16 cellular contexts compared by ENCODE assay signal in genomic region chr2:25421746-25422431, GRCh38.
DNase-seq lines count a peak whose midpoint lies in the region; ATAC-seq and TF ChIP-seq lines count a peak whose summit lies in the region.
"Had no signal": no experiment of that assay in that cellular context is flagged by ENCODE, and none has a peak within 500 bp of the region (broad histone marks: within the 10 kb centered on the region; RNA-seq: fewer than 3 reads in every experiment).

No MANE protein-coding gene starts in this region.

- peaks cover 54 to 69% (median 55%) of the 10 kb centered on the region in 3 donors for H3K4me1 Mint-ChIP-seq in IgD-negative memory B cell
- H3K4me1 Mint-ChIP-seq in osteocyte (ENCODE audit: unreplicated experiment): no peaks in the 10 kb centered on the region
- H3K4me1 Mint-ChIP-seq in WTC11: peaks cover 13% of the 10 kb centered on the region

- H3K27ac Mint-ChIP-seq in IgD-negative memory B cell (peak overlapping the region; percentile 97 to 99 (median 98)), osteocyte (ENCODE audit: unreplicated experiment) (no peak overlapping the region), WTC11 (no peak overlapping the region)
- H3K27ac Mint-ChIP-seq: GM23338 had no signal

- H3K27ac ChIP-seq in SK-N-SH (ENCODE audit: low read depth in 2 of 2, low read length in 1 of 2): no peak overlapping the region; a peak in 1 of 4 replicates

- TF ChIP-seq EP300 in SK-N-SH (IDR thresholded peaks at IDR 0.05; ENCODE audit: borderline replicate concordance in 1 of 2, low read depth in 1 of 2, low read length in 1 of 2): no peak

- H3K9me2 ChIP-seq in SK-N-SH: no peaks in the 10 kb centered on the region

- H3K36me3 ChIP-seq in mucosa of descending colon (ENCODE audit: low read depth) (no peaks in the 10 kb centered on the region), SK-N-SH (replicated peaks in 1 of 2; ENCODE audit: control insufficient read depth in 1 of 2, insufficient read depth in 2 of 2, low read length in 1 of 2) (no peaks in the 10 kb centered on the region)
- H3K36me3 ChIP-seq: MG63 had no signal

- no peak for TF ChIP-seq RAD21 in SK-N-SH (IDR thresholded peaks at IDR 0.05; ENCODE audit: low read length)

- H3F3A ChIP-seq in SK-N-SH (replicated peaks; ENCODE audit: insufficient read depth): no peaks in the 10 kb centered on the region

- TF ChIP-seq CTCF in GM13977 (IDR thresholded peaks at IDR 0.05; ENCODE audit: extremely low read depth, insufficient read depth, missing control alignments): no peak
- TF ChIP-seq CTCF in mucosa of descending colon (IDR thresholded peaks at IDR 0.05): no peak
- TF ChIP-seq CTCF in SK-N-SH (IDR thresholded peaks at IDR 0.05): no peak
- TF ChIP-seq CTCF in osteocyte (IDR thresholded peaks at IDR 0.05): no peak
- no peak for TF ChIP-seq CTCF in WTC11 (IDR thresholded peaks at IDR 0.05)

- no peaks in the 10 kb centered on the region for H3K27me3 ChIP-seq in SK-N-SH (ENCODE audit: insufficient read depth)
- H3K27me3 ChIP-seq: MG63 had no signal

- H3K4me3 Mint-ChIP-seq in IgD-negative memory B cell (peak overlapping the region; percentile 85 to 91 (median 90)), osteocyte (ENCODE audit: unreplicated experiment) (no peak overlapping the region), WTC11 (no peak overlapping the region)
- H3K4me3 Mint-ChIP-seq: GM23338 had no signal

- no peaks in the 10 kb centered on the region for H3K27me3 Mint-ChIP-seq in IgD-negative memory B cell
- no peaks in the 10 kb centered on the region for H3K27me3 Mint-ChIP-seq in osteocyte (ENCODE audit: unreplicated experiment)
- H3K27me3 Mint-ChIP-seq in WTC11 (ENCODE audit: low read depth): no peaks in the 10 kb centered on the region
- H3K27me3 Mint-ChIP-seq: CD4-positive, CD25-positive, alpha-beta regulatory T cell had no signal

- DNase-seq in GM13977 (ENCODE audit: low spot score) (peak; percentile 43), mucosa of descending colon (peak in 2 of 3 donors; percentile 40 to 51), SK-N-SH (no peak), superior temporal gyrus (ENCODE audit: extremely low spot score) (no peak), osteocyte (ENCODE audit: extremely low spot score, unreplicated experiment) (no peak), WTC11 (ENCODE audit: low spot score) (no peak)
- DNase-seq: CD4-positive, CD25-positive, alpha-beta regulatory T cell; central memory CD4-positive, alpha-beta T cell; erythroblast; MG63; NCI-H510A; SIG-M5 had no signal

- no peak overlapping the region for H3K9ac ChIP-seq in SK-N-SH

- H3K9me3 ChIP-seq in mucosa of descending colon (no peaks in the 10 kb centered on the region), SK-N-SH (no peaks in the 10 kb centered on the region)
- H3K9me3 ChIP-seq: MG63 had no signal

- H3K4me3 ChIP-seq in mucosa of descending colon (no peak overlapping the region), SK-N-SH (ENCODE audit: low read depth in 2 of 2, low read length in 1 of 2) (no peak overlapping the region)
- H3K4me3 ChIP-seq: GM23338, MG63 had no signal

- H3K9me3 Mint-ChIP-seq in IgD-negative memory B cell: peaks cover 0 to 4% (median 3%) of the 10 kb centered on the region in 3 donors
- peaks cover 4% of the 10 kb centered on the region for H3K9me3 Mint-ChIP-seq in osteocyte (ENCODE audit: unreplicated experiment)
- peaks cover 7% of the 10 kb centered on the region for H3K9me3 Mint-ChIP-seq in WTC11
- H3K9me3 Mint-ChIP-seq: GM23338 had no signal

- H3K4me1 ChIP-seq in mucosa of descending colon (ENCODE audit: low read depth) (peaks cover 25% of the 10 kb centered on the region), SK-N-SH (ENCODE audit: control insufficient read depth in 1 of 2, insufficient read depth in 2 of 2, low read depth in 1 of 2, low read length in 1 of 2) (peaks cover 10 to 14% of the 10 kb centered on the region in 2 experiments; a peak in 3 of 4 replicates)

- ATAC-seq in GM21529 (IDR thresholded peaks at IDR 0.05; ENCODE audit: unreplicated experiment): peak; percentile 22
- peak; percentile 80 for ATAC-seq in mucosa of descending colon
- ATAC-seq in WTC11: no peak
- ATAC-seq: activated CD4-positive, CD25-positive, alpha-beta regulatory T cell treated with anti-CD3 and anti-CD28 coated beads, Interleukin-2, amount 50 U/mL, for 24 hours; GM23338 had no signal

- no peak overlapping the region for H3K4me2 ChIP-seq in SK-N-SH
- H3K4me2 ChIP-seq: GM23338 had no signal

- H3K36me3 Mint-ChIP-seq in IgD-negative memory B cell (peaks cover 7% of the 10 kb centered on the region), osteocyte (ENCODE audit: unreplicated experiment) (peaks cover 10% of the 10 kb centered on the region), WTC11 (peaks cover 16% of the 10 kb centered on the region)

- H2AFZ ChIP-seq in SK-N-SH (ENCODE audit: low read depth): no peak overlapping the region
- H2AFZ ChIP-seq: GM23338 had no signal

- in situ Hi-C loops in GM13977 (cut with MboI; ENCODE audit: low pct_unique_long_range_greater_than_20kb, low sequenced_read_pairs, unreplicated experiment): no loop called here

- WGBS in SK-N-SH (ENCODE audit: low lambda C conversion rate): 85% methylated on average over 3 of the region's 3 CpGs

- POLR2A ChIA-PET in SK-N-SH (lab: Yijun Ruan, JAX) (no interaction called here), WTC11 (lab: Charles Lee) (no interaction called here)

- intact Hi-C loops in mucosa of descending colon (cut with DNase I, micrococcal nuclease): no loop called here

- no peaks in the 10 kb centered on the region for H3K79me2 ChIP-seq in SK-N-SH (ENCODE audit: insufficient read depth)

- H4K20me1 ChIP-seq in SK-N-SH (ENCODE audit: insufficient read depth): no peaks in the 10 kb centered on the region

- CTCF ChIA-PET in SK-N-SH (lab: Yijun Ruan, JAX) (no interaction called here), WTC11 (lab: Charles Lee) (no interaction called here)

TF ChIP-seq in SK-N-SH, 30 proteins besides CTCF, POLR2A, EP300 and RAD21 (continues in another document):
- no peak for TF ChIP-seq ZBTB33 (IDR thresholded peaks at IDR 0.05; ENCODE audit: borderline replicate concordance, low read depth)
- TF ChIP-seq NFIC (IDR thresholded peaks at IDR 0.05; ENCODE audit: borderline replicate concordance): no peak
- TF ChIP-seq MEF2A (IDR thresholded peaks at IDR 0.05; ENCODE audit: borderline replicate concordance, low read depth): no peak
- TF ChIP-seq JUND (IDR thresholded peaks at IDR 0.05): no peak
- TF ChIP-seq IRF3 (IDR thresholded peaks at IDR 0.05; ENCODE audit: low read depth, low read length): no peak
- no peak for TF ChIP-seq RFX5 (IDR thresholded peaks at IDR 0.05; ENCODE audit: low read length)

TF ChIP-seq in WTC11, 78 proteins besides CTCF, POLR2A, EP300 and RAD21 (continues in another document):
- TF ChIP-seq ZNF121 (CRISPR knock-in tag; IDR thresholded peaks at IDR 0.05) (no peak), SMAD4 (CRISPR knock-in tag; IDR thresholded peaks at IDR 0.05) (no peak), CREM (CRISPR knock-in tag; IDR thresholded peaks at IDR 0.05) (no peak), FOXK1 (CRISPR knock-in tag; IDR thresholded peaks at IDR 0.05) (no peak), HMGA2 (CRISPR knock-in tag; IDR thresholded peaks at IDR 0.05) (no peak), FOXP1 (CRISPR knock-in tag; IDR thresholded peaks at IDR 0.05; ENCODE audit: borderline replicate concordance) (no peak), ZNF423 (CRISPR knock-in tag; IDR thresholded peaks at IDR 0.05) (no peak), USF1 (CRISPR knock-in tag; IDR thresholded peaks at IDR 0.05) (no peak), GTF2I (CRISPR knock-in tag; conservative IDR thresholded peaks at IDR 0.05) (no peak), MXD4 (CRISPR knock-in tag; IDR thresholded peaks at IDR 0.05; ENCODE audit: borderline replicate concordance) (no peak), USF2 (CRISPR knock-in tag; IDR thresholded peaks at IDR 0.05) (no peak), SMAD3 (CRISPR knock-in tag; IDR thresholded peaks at IDR 0.05; ENCODE audit: borderline replicate concordance) (no peak), ZNF317 (CRISPR knock-in tag; IDR thresholded peaks at IDR 0.05; ENCODE audit: borderline replicate concordance, low read depth) (no peak)

Comparison
In these comparisons a context has a peak if more than half of its experiments do, and no peak if none do; other contexts are left out.
1. DNase-seq: peak in GM13977 (single experiment) and mucosa of descending colon (2 of 3); none in SK-N-SH (single experiment), superior temporal gyrus (single experiment), osteocyte (single experiment) and WTC11 (single experiment).
2. H3K27ac Mint-ChIP-seq: peak in IgD-negative memory B cell (3 of 3); none in osteocyte (single experiment) and WTC11 (single experiment).
3. H3K4me3 Mint-ChIP-seq: peak in IgD-negative memory B cell (4 of 4); none in osteocyte (single experiment) and WTC11 (single experiment).